Comparison of ENCODE assay signal across 2 cellular contexts in the genomic region with DNA sequence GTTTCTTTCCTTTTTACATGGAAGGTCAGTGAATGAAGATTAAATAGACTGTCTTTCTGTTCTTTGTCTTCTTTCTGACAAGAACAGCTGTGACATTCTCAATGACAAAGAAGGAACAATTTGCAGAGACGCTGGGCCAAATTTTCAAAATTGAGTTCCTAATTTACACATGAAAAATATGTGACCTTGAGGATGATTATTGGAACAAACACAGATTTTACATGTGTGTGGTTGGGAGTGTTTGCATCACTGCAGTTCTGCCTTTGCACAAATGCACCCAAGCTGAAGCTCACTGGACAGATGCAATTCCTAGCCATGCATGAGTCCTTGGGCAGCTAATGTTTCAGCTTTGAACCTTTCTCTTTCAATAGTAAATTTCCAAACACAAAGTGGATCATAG.
TF ChIP-seq lines count a peak whose summit lies in the region.

No MANE protein-coding gene starts in this region.

TF ChIP-seq in GM23338, 12 proteins besides CTCF, POLR2A, EP300 and RAD21 (continues in another document):
- TF ChIP-seq, protein P1, sequence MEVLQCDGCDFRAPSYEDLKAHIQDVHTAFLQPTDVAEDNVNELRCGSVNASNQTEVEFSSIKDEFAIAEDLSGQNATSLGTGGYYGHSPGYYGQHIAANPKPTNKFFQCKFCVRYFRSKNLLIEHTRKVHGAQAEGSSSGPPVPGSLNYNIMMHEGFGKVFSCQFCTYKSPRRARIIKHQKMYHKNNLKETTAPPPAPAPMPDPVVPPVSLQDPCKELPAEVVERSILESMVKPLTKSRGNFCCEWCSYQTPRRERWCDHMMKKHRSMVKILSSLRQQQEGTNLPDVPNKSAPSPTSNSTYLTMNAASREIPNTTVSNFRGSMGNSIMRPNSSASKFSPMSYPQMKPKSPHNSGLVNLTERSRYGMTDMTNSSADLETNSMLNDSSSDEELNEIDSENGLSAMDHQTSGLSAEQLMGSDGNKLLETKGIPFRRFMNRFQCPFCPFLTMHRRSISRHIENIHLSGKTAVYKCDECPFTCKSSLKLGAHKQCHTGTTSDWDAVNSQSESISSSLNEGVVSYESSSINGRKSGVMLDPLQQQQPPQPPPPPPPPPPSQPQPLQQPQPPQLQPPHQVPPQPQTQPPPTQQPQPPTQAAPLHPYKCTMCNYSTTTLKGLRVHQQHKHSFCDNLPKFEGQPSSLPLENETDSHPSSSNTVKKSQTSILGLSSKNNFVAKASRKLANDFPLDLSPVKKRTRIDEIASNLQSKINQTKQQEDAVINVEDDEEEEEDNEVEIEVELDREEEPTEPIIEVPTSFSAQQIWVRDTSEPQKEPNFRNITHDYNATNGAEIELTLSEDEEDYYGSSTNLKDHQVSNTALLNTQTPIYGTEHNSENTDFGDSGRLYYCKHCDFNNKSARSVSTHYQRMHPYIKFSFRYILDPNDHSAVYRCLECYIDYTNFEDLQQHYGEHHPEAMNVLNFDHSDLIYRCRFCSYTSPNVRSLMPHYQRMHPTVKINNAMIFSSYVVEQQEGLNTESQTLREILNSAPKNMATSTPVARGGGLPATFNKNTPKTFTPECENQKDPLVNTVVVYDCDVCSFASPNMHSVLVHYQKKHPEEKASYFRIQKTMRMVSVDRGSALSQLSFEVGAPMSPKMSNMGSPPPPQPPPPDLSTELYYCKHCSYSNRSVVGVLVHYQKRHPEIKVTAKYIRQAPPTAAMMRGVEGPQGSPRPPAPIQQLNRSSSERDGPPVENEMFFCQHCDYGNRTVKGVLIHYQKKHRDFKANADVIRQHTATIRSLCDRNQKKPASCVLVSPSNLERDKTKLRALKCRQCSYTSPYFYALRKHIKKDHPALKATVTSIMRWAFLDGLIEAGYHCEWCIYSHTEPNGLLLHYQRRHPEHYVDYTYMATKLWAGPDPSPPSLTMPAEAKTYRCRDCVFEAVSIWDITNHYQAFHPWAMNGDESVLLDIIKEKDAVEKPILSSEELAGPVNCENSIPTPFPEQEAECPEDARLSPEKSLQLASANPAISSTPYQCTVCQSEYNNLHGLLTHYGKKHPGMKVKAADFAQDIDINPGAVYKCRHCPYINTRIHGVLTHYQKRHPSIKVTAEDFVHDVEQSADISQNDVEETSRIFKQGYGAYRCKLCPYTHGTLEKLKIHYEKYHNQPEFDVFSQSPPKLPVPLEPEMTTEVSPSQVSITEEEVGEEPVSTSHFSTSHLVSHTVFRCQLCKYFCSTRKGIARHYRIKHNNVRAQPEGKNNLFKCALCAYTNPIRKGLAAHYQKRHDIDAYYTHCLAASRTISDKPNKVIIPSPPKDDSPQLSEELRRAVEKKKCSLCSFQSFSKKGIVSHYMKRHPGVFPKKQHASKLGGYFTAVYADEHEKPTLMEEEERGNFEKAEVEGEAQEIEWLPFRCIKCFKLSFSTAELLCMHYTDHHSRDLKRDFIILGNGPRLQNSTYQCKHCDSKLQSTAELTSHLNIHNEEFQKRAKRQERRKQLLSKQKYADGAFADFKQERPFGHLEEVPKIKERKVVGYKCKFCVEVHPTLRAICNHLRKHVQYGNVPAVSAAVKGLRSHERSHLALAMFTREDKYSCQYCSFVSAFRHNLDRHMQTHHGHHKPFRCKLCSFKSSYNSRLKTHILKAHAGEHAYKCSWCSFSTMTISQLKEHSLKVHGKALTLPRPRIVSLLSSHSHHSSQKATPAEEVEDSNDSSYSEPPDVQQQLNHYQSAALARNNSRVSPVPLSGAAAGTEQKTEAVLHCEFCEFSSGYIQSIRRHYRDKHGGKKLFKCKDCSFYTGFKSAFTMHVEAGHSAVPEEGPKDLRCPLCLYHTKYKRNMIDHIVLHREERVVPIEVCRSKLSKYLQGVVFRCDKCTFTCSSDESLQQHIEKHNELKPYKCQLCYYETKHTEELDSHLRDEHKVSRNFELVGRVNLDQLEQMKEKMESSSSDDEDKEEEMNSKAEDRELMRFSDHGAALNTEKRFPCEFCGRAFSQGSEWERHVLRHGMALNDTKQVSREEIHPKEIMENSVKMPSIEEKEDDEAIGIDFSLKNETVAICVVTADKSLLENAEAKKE (CRISPR knock-in tag; IDR thresholded peaks at IDR 0.05) = no peak
- TF ChIP-seq STAT1 (IDR thresholded peaks at IDR 0.05; ENCODE audit: unreplicated experiment) (no peak), ZNF331 (CRISPR knock-in tag; IDR thresholded peaks at IDR 0.05; ENCODE audit: low read depth) (no peak), ZNF114 (CRISPR knock-in tag; IDR thresholded peaks at IDR 0.05) (no peak), JUNB (IDR thresholded peaks at IDR 0.05; ENCODE audit: unreplicated experiment) (no peak), CREB1 (CRISPR knock-in tag; IDR thresholded peaks at IDR 0.05; ENCODE audit: low read depth) (no peak), POLR2AphosphoS5 (IDR thresholded peaks at IDR 0.05; ENCODE audit: low read depth) (no peak), EZH2phosphoT487 (IDR thresholded peaks at IDR 0.05; ENCODE audit: unreplicated experiment) (no peak)
- TF ChIP-seq, protein P2, sequence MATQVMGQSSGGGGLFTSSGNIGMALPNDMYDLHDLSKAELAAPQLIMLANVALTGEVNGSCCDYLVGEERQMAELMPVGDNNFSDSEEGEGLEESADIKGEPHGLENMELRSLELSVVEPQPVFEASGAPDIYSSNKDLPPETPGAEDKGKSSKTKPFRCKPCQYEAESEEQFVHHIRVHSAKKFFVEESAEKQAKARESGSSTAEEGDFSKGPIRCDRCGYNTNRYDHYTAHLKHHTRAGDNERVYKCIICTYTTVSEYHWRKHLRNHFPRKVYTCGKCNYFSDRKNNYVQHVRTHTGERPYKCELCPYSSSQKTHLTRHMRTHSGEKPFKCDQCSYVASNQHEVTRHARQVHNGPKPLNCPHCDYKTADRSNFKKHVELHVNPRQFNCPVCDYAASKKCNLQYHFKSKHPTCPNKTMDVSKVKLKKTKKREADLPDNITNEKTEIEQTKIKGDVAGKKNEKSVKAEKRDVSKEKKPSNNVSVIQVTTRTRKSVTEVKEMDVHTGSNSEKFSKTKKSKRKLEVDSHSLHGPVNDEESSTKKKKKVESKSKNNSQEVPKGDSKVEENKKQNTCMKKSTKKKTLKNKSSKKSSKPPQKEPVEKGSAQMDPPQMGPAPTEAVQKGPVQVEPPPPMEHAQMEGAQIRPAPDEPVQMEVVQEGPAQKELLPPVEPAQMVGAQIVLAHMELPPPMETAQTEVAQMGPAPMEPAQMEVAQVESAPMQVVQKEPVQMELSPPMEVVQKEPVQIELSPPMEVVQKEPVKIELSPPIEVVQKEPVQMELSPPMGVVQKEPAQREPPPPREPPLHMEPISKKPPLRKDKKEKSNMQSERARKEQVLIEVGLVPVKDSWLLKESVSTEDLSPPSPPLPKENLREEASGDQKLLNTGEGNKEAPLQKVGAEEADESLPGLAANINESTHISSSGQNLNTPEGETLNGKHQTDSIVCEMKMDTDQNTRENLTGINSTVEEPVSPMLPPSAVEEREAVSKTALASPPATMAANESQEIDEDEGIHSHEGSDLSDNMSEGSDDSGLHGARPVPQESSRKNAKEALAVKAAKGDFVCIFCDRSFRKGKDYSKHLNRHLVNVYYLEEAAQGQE (IDR thresholded peaks at IDR 0.05; ENCODE audit: unreplicated experiment) = no peak
- TF ChIP-seq, protein P3, sequence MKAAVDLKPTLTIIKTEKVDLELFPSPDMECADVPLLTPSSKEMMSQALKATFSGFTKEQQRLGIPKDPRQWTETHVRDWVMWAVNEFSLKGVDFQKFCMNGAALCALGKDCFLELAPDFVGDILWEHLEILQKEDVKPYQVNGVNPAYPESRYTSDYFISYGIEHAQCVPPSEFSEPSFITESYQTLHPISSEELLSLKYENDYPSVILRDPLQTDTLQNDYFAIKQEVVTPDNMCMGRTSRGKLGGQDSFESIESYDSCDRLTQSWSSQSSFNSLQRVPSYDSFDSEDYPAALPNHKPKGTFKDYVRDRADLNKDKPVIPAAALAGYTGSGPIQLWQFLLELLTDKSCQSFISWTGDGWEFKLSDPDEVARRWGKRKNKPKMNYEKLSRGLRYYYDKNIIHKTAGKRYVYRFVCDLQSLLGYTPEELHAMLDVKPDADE (IDR thresholded peaks at IDR 0.05) = no peak

TF ChIP-seq in IMR-90, 13 proteins besides CTCF, POLR2A, EP300 and RAD21 (continued from another document):
- TF ChIP-seq, protein P4, sequence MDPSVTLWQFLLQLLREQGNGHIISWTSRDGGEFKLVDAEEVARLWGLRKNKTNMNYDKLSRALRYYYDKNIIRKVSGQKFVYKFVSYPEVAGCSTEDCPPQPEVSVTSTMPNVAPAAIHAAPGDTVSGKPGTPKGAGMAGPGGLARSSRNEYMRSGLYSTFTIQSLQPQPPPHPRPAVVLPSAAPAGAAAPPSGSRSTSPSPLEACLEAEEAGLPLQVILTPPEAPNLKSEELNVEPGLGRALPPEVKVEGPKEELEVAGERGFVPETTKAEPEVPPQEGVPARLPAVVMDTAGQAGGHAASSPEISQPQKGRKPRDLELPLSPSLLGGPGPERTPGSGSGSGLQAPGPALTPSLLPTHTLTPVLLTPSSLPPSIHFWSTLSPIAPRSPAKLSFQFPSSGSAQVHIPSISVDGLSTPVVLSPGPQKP (IDR thresholded peaks at IDR 0.05; ENCODE audit: borderline replicate concordance, low read depth, low read length) = no peak
- TF ChIP-seq MXI1 (IDR thresholded peaks at IDR 0.05; ENCODE audit: borderline replicate concordance, low read depth, low read length) (no peak), CHD1 (IDR thresholded peaks at IDR 0.05; ENCODE audit: low read depth, low read length) (no peak), RFX5 (IDR thresholded peaks at IDR 0.05; ENCODE audit: low read depth, low read length) (no peak), SMC3 (IDR thresholded peaks at IDR 0.05; ENCODE audit: low read depth, low read length) (no peak), MAZ (IDR thresholded peaks at IDR 0.05; ENCODE audit: borderline replicate concordance, low read depth, low read length) (no peak)
- TF ChIP-seq, protein P5, sequence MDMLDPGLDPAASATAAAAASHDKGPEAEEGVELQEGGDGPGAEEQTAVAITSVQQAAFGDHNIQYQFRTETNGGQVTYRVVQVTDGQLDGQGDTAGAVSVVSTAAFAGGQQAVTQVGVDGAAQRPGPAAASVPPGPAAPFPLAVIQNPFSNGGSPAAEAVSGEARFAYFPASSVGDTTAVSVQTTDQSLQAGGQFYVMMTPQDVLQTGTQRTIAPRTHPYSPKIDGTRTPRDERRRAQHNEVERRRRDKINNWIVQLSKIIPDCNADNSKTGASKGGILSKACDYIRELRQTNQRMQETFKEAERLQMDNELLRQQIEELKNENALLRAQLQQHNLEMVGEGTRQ (IDR thresholded peaks at IDR 0.05; ENCODE audit: low read depth, low read length) = no peak
